Comparison of ENCODE assay signal across 7 cellular contexts in genomic region chr18:64949885-64950284, GRCh38.
"Had no signal": no experiment of that assay in that cellular context is flagged by ENCODE, and none has a peak within 500 bp of the region (broad histone marks: within the 10 kb centered on the region; RNA-seq: fewer than 3 reads in every experiment).

No MANE protein-coding gene starts in this region.

- DNase-seq: GDM1 had no signal

- ATAC-seq: GM12878 had no signal

- H3K4me3 ChIP-seq: GM12878 had no signal

- FAIRE-seq: G401.6, GM12878, GM12891, GM12892, GM18507, GM19239 had no signal
